In the genomic region with DNA sequence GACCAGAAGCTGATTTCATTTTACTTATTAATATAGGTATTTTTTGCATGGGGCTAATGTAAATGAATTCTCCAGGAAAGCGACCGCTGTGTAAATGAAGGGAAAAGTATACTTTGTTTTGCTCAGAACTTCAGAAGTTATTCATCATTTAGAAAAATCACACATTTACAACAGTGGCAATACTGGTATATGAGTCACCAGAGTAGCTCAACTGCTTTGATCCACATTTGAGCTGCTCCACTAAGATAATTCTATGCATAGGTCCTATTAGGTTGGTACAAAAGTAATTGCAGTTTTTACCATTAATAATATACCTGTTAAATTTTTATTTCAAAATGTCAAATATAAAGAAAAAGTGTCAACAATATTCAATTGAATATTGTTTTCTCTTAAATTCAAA, we compare ENCODE assay signal across 27 cellular contexts. TPM values are rescaled to one million over a fixed set of nuclear protein-coding genes. Genes with fewer than 3 reads are reported as not detected.
"Had no signal": no experiment of that assay in that cellular context is flagged by ENCODE, and none has a peak within 500 bp of the region (broad histone marks: within the 10 kb centered on the region; RNA-seq: fewer than 3 reads in every experiment).

No MANE protein-coding gene starts in this region.

- H3K4me2 ChIP-seq: KMS-11 had no signal

- ATAC-seq: PC-3, SK-N-SH treated with all-trans-retinoic acid at 6 μM for 48 hours had no signal

- FAIRE-seq: RCC 7860 had no signal

- H3K36me3 ChIP-seq: brain microvascular endothelial cell, MG63, SJSA1 had no signal

- H3K9me3 ChIP-seq: MG63, SJSA1 had no signal

- H3K4me3 ChIP-seq: MG63, SJSA1 had no signal

- H3K36me3 Mint-ChIP-seq: activated naive CD8-positive, alpha-beta T cell; IgD-negative memory B cell had no signal

- H3K9me3 Mint-ChIP-seq: activated CD4-positive, alpha-beta memory T cell treated with anti-CD3 and anti-CD28 coated beads, Interleukin-2, amount 10 ng/mL, durations not matched to agents 7 days and 5 days; activated CD4-positive, alpha-beta T cell treated with anti-CD3 and anti-CD28 coated beads, Interleukin-2, amount 10 ng/mL, durations not matched to agents 7 days and 5 days; IgD-negative memory B cell; T-helper 2 cell treated with Interferon-gamma antibody and Interleukin-4, amounts not matched to agents 5 μg/mL and 100 μg/mL, for 36 hours had no signal

- H3K27ac ChIP-seq: brain microvascular endothelial cell, KMS-11, SJSA1 had no signal

- DNase-seq: activated CD4-positive, alpha-beta T cell treated with anti-CD3 and anti-CD28 coated beads for 1 hour; activated CD8-positive, alpha-beta memory T cell treated with anti-CD3 and anti-CD28 coated beads, Interleukin-2, amount 50 U/mL, for 48 hours; activated effector memory CD4-positive, alpha-beta T cell treated with Interleukin-2 at 50 U/mL for 16 hours; activated naive CD4-positive, alpha-beta T cell; activated T-cell treated with anti-CD3 and anti-CD28 coated beads, Interleukin-2, amount 50 U/mL, for 48 hours; brain microvascular endothelial cell; cerebellar nuclear complex; MG63; NCI-H1105; NCI-H1436; NCI-H1694 treated with DMSO at 0.1 percent for 48 hours; NCI-H2029 treated with DMSO at 0.1 percent for 48 hours; NCI-H510A treated with DMSO at 0.1 percent for 48 hours; NCI-H69; PC-3; SHP77; SW 1271 had no signal

- H3K4me1 ChIP-seq: SJSA1 had no signal

- H3K9ac ChIP-seq: KMS-11 had no signal

- H3K4me3 Mint-ChIP-seq: activated CD4-positive, alpha-beta memory T cell treated with anti-CD3 and anti-CD28 coated beads, Interleukin-2, amount 10 ng/mL, durations not matched to agents 7 days and 5 days; activated CD4-positive, alpha-beta T cell treated with anti-CD3 and anti-CD28 coated beads, Interleukin-2, amount 10 ng/mL, durations not matched to agents 7 days and 5 days; activated naive CD8-positive, alpha-beta T cell; T-helper 2 cell treated with Interferon-gamma antibody and Interleukin-4, amounts not matched to agents 5 μg/mL and 100 μg/mL, for 36 hours had no signal

- H3K27me3 ChIP-seq: brain microvascular endothelial cell, MG63, SJSA1 had no signal

- H3K27ac Mint-ChIP-seq: T-helper 2 cell treated with Interferon-gamma antibody and Interleukin-4, amounts not matched to agents 5 μg/mL and 100 μg/mL, for 36 hours had no signal

RNA-seq across cellular contexts. Expression of gene DYNLRB2, which starts 22.9 kb away (rescaled TPM):
- total RNA-seq: activated CD4-positive, alpha-beta memory T cell treated with anti-CD3 and anti-CD28 coated beads, Interleukin-2, amount 10 ng/mL, durations not matched to agents 7 days and 5 days; cardiac septum; SJSA1 had no signal
- polyA plus RNA-seq: IgD-negative memory B cell had no signal
